ENCODE assay signal across 9 cellular contexts in the genomic region with DNA sequence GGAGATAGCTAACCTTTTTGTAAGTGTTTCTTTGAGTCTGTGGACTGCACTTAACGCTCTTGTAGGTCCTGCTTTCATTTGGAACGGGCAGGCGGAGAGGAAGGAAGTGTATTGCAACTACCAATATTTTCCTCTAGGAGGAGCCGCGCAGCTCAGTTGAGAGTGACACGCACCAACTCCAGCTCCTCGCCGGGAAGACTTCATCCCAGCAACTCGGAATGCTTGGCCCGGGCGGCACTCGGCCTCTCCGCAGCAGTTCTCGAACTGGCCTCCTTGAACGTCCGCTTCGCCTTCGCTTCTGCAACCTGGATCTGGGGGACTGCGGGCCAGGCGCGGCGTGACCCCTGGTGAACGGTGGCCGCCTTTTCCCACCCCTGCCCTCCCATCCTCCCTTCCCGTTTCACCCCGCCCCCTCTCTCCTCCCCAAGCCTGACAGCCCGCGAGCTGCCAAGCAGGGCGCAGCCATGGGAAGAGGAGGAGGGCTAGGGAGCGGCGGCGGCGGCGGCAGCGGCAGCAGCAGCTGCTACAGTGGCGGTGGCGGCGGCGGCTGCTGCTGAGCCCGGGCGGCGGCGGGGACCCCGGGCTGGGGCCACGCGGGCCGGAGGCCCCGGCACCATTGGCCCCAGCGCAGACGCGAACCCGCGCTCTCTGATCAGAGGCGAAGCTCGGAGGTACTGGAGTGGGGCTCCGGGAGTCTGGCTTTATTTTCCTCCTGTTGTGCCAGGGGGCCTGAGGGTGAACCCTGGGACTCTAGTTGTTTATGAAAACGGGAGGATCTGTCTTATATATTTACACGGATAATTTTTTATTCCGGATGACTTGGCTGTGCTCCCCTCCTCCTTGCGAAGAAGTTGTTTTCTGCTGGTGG. TPM values are rescaled to one million over a fixed set of nuclear protein-coding genes. Genes with fewer than 3 reads are reported as not detected.
DNase-seq lines count a peak whose midpoint lies in the region; TF ChIP-seq lines count a peak whose summit lies in the region.
"Had no signal": no experiment of that assay in that cellular context is flagged by ENCODE, and none has a peak within 500 bp of the region (broad histone marks: within the 10 kb centered on the region; RNA-seq: fewer than 3 reads in every experiment).

A gene (plus strand): TSS at position 155 of the 868 bp plus-strand sequence. CDS start 142,436 bp downstream, outside the sequence.

- H3K36me3 ChIP-seq in HAP-1 (replicated peaks): no peaks in the 10 kb centered on the region

- peak; percentile 30 for TF ChIP-seq CTCF in NB4 (IDR thresholded peaks at IDR 0.05; ENCODE audit: low read depth, low read length)

- H3K9me3 ChIP-seq in HAP-1: no peaks in the 10 kb centered on the region

- H3K4me3 ChIP-seq in HAP-1 (peak within 1 kb of the TSS; percentile 34), NB4 (ENCODE audit: low read depth, low read length) (no peak within 1 kb of the TSS)

- no peak for TF ChIP-seq POLR2A in NB4 (IDR thresholded peaks at IDR 0.05; ENCODE audit: extremely low read depth, insufficient read length)

- DNase-seq in NCI-H1436 (lab: John Stamatoyannopoulos, UW) (peak; percentile 12), NCI-H1436 treated with DMSO at 0.1 percent for 48 hours (lab: John Stamatoyannopoulos, UW) (no peak), HAP-1 (ENCODE audit: low spot score in 2 of 2) (peak; percentile 83 to 85), NB4 (ENCODE audit: low read depth) (peak; percentile 33), T1000 (lab: John Stamatoyannopoulos, UW) (peak; percentile 83), epidermal melanocyte (ENCODE audit: insufficient read length, low spot score) (peak; percentile 92), lung microvascular endothelial cell (ENCODE audit: low read depth in 2 of 2) (peak; percentile 88 to 91), substantia nigra (lab: John Stamatoyannopoulos, UW) (peak; percentile 15 to 86 (median 65))

- H3K27ac ChIP-seq in substantia nigra (ENCODE audit: low read depth, low read length, poor library complexity, severe bottlenecking): peak within 1 kb of the TSS; percentile 21

- no peaks in the 10 kb centered on the region for H3K4me1 ChIP-seq in HAP-1

- peaks cover 8% of the 10 kb centered on the region for H3K27me3 ChIP-seq in HAP-1 (ENCODE audit: low read depth)

- in situ Hi-C loops in HAP-1 (cut with MboI; ENCODE audit: low sequenced_read_pairs): no loop called here

RNA-seq across cellular contexts. Expression of the gene that starts here (rescaled TPM):
- total RNA-seq in lung microvascular endothelial cell: 3.1 and 5.6 TPM in 2 replicates
- total RNA-seq: CD4-positive, CD25-positive, alpha-beta regulatory T cell had no signal
